8 cellular contexts compared by ENCODE assay signal in genomic region chr9:123338710-123339665, GRCh38. TPM values are rescaled to one million over a fixed set of nuclear protein-coding genes. Genes with fewer than 3 reads are reported as not detected.
A peak's percentile ranks its signal among the peaks of the same experiment; 100 is the strongest.
DNase-seq lines count a peak whose midpoint lies in the region; ATAC-seq and TF ChIP-seq lines count a peak whose summit lies in the region.

No MANE protein-coding gene starts in this region.

- TF ChIP-seq CTCF in GM13976 (IDR thresholded peaks at IDR 0.05; ENCODE audit: borderline replicate concordance, control extremely low read depth, extremely low read depth, insufficient read depth, missing control alignments) = no peak
- TF ChIP-seq CTCF in Panc1 (IDR thresholded peaks at IDR 0.05) = no peak
- no peak for TF ChIP-seq CTCF in suprapubic skin (IDR thresholded peaks at IDR 0.05)
- no peak for TF ChIP-seq CTCF in mesothelial cell of epicardium (IDR thresholded peaks at IDR 0.05; ENCODE audit: unreplicated experiment)

- DNase-seq in GM13976 (ENCODE audit: low spot score) = peak; percentile 76
- DNase-seq in Panc1 (ENCODE audit: low read depth, low spot score) = no peak
- DNase-seq in activated naive CD4-positive, alpha-beta T cell treated with anti-CD3 and anti-CD28 coated beads for 36 hours = peak; percentile 82
- no peak for DNase-seq in suprapubic skin (ENCODE audit: low spot score in 2 of 2)
- no peak for DNase-seq in hepatic stellate cell (ENCODE audit: low spot score)
- no peak for DNase-seq in mesothelial cell of epicardium (ENCODE audit: low spot score in 2 of 2, unreplicated experiment in 2 of 2)

- in situ Hi-C loops in GM13976 (cut with MboI; ENCODE audit: low sequenced_read_pairs, unreplicated experiment) (no loop called here), Panc1 (cut with HindIII; ENCODE audit: low pct_unique_long_range_greater_than_20kb, low sequenced_read_pairs) (no loop called here)

- H3K9me3 ChIP-seq in Panc1 (ENCODE audit: control insufficient read depth, insufficient read depth, low read depth, low read length) (no peaks in the 10 kb centered on the region), muscle layer of colon (ENCODE audit: low read length) (no peaks in the 10 kb centered on the region), suprapubic skin (no peaks in the 10 kb centered on the region)

- H3K9ac ChIP-seq in muscle layer of colon (ENCODE audit: low read length) = peak overlapping the region; percentile 13

- H3K27ac Mint-ChIP-seq in activated naive CD4-positive, alpha-beta T cell treated with anti-CD3 and anti-CD28 coated beads for 36 hours = peak overlapping the region; percentile 97
- no peak overlapping the region for H3K27ac Mint-ChIP-seq in mesothelial cell of epicardium

- peak overlapping the region; percentile 77 for H3K4me3 Mint-ChIP-seq in activated naive CD4-positive, alpha-beta T cell treated with anti-CD3 and anti-CD28 coated beads for 36 hours
- H3K4me3 Mint-ChIP-seq in mesothelial cell of epicardium = no peak overlapping the region

- no peaks in the 10 kb centered on the region for H3K9me3 Mint-ChIP-seq in activated naive CD4-positive, alpha-beta T cell treated with anti-CD3 and anti-CD28 coated beads for 36 hours
- no peaks in the 10 kb centered on the region for H3K9me3 Mint-ChIP-seq in mesothelial cell of epicardium

- no peaks in the 10 kb centered on the region for H3K36me3 Mint-ChIP-seq in activated naive CD4-positive, alpha-beta T cell treated with anti-CD3 and anti-CD28 coated beads for 36 hours (ENCODE audit: low read depth)
- no peaks in the 10 kb centered on the region for H3K36me3 Mint-ChIP-seq in mesothelial cell of epicardium

- H3K4me3 ChIP-seq in Panc1 (ENCODE audit: low read depth in 2 of 2, low read length in 2 of 2) (no peak overlapping the region), muscle layer of colon (ENCODE audit: low read depth in 1 of 2, low read length in 2 of 2) (peak overlapping the region in 1 of 2 donors; percentile 41), suprapubic skin (peak overlapping the region; percentile 6)

- no peak for TF ChIP-seq EP300 in suprapubic skin (IDR thresholded peaks at IDR 0.05)

- TF ChIP-seq POLR2A in suprapubic skin (IDR thresholded peaks at IDR 0.05) = no peak

- H3K4me1 ChIP-seq in Panc1 (ENCODE audit: control insufficient read depth, insufficient read depth, low read length) = peaks cover 10% of the 10 kb centered on the region
- H3K4me1 ChIP-seq in muscle layer of colon (ENCODE audit: insufficient read depth, low read length) = peaks cover 36% of the 10 kb centered on the region
- H3K4me1 ChIP-seq in suprapubic skin = peaks cover 25% of the 10 kb centered on the region

- 75% methylated on average over 32 of the region's 35 CpGs for WGBS in suprapubic skin

- H3K27ac ChIP-seq in Panc1 (ENCODE audit: low read length) (no peak overlapping the region), muscle layer of colon (ENCODE audit: low read depth, low read length) (no peak overlapping the region), suprapubic skin (no peak overlapping the region)

- H3K27me3 Mint-ChIP-seq in activated naive CD4-positive, alpha-beta T cell treated with anti-CD3 and anti-CD28 coated beads for 36 hours (ENCODE audit: low read depth) = no peaks in the 10 kb centered on the region
- no peaks in the 10 kb centered on the region for H3K27me3 Mint-ChIP-seq in mesothelial cell of epicardium (ENCODE audit: low read depth)

- BruUV-seq in Panc1 (replicated peaks; lab: Mats Ljungman, UMichigan) = no TSS peak

- CTCF ChIA-PET in Panc1 (lab: Charles Lee) = interaction anchor here (0.7 to 1.1 kb wide), 2 partner anchors 11 to 154 kb away, joined by 4 to 6 read pairs; no protein-coding TSS in a partner anchor
- CTCF ChIA-PET in activated naive CD4-positive, alpha-beta T cell treated with anti-CD3 and anti-CD28 coated beads for 36 hours (lab: Charles Lee) = interaction anchor here (0.5 to 3.5 kb wide), 8 partner anchors 8 to 114 kb away, joined by 3 to 19 read pairs (median 4); no protein-coding TSS in a partner anchor

- no peaks in the 10 kb centered on the region for H3K36me3 ChIP-seq in Panc1 (ENCODE audit: control insufficient read depth, insufficient read depth, low read length)
- H3K36me3 ChIP-seq in muscle layer of colon (ENCODE audit: insufficient read depth, low read length) = no peaks in the 10 kb centered on the region
- no peaks in the 10 kb centered on the region for H3K36me3 ChIP-seq in suprapubic skin

- peak; percentile 57 for ATAC-seq in HG02623 (IDR thresholded peaks at IDR 0.05; ENCODE audit: unreplicated experiment)
- peak; percentile 63 for ATAC-seq in Panc1

- POLR2A ChIA-PET in Panc1 (lab: Charles Lee) = no interaction called here

- peaks cover 35% of the 10 kb centered on the region for H3K4me1 Mint-ChIP-seq in activated naive CD4-positive, alpha-beta T cell treated with anti-CD3 and anti-CD28 coated beads for 36 hours (ENCODE audit: low read depth)
- H3K4me1 Mint-ChIP-seq in mesothelial cell of epicardium = peaks cover 52% of the 10 kb centered on the region

- intact Hi-C loops in Panc1 (cut with micrococcal nuclease; ENCODE audit: unreplicated experiment) = no loop called here
- intact Hi-C loops in activated naive CD4-positive, alpha-beta T cell treated with anti-CD3 and anti-CD28 coated beads for 36 hours (cut with micrococcal nuclease) = loop anchor here (1.0 to 5.0 kb wide), 6 partner anchors 17 to 512 kb away; partner anchors contain the start of genes PDCL and STRBP

- H3K27me3 ChIP-seq in Panc1 (ENCODE audit: control insufficient read depth, insufficient read depth, low read length) = no peaks in the 10 kb centered on the region
- H3K27me3 ChIP-seq in muscle layer of colon (ENCODE audit: control insufficient read depth in 1 of 2, insufficient read depth in 2 of 2, low read length in 2 of 2) = no peaks in the 10 kb centered on the region
- H3K27me3 ChIP-seq in suprapubic skin = no peaks in the 10 kb centered on the region

RNA-seq across cellular contexts. Expression of gene CRB2, which starts 17.0 kb away (rescaled TPM):
- total RNA-seq in Panc1 (2021; ENCODE audit: unreplicated experiment) (0.05 TPM), suprapubic skin (not detected), mesothelial cell of epicardium (35.1 to 43.0 TPM (median 41.0 TPM) in 3 replicates)
- not detected for polyA plus RNA-seq in Panc1 (2012; ENCODE audit: insufficient read length)
- total RNA-seq in activated naive CD4-positive, alpha-beta T cell treated with anti-CD3 and anti-CD28 coated beads for 36 hours = not detected

Comparison
In these comparisons a context has a peak if more than half of its experiments do, and no peak if none do; other contexts are left out.
1. DNase-seq: peak in GM13976 (single experiment) and activated naive CD4-positive, alpha-beta T cell treated with anti-CD3 and anti-CD28 coated beads for 36 hours (single experiment); none in Panc1 (single experiment), suprapubic skin (0 of 2), hepatic stellate cell (single experiment) and mesothelial cell of epicardium (0 of 2).
2. RNA of gene CRB2, which starts 17.0 kb away (total RNA-seq): 35.1 to 43.0 TPM in mesothelial cell of epicardium; 0.05 TPM in Panc1 (single experiment), not detected in activated naive CD4-positive, alpha-beta T cell treated with anti-CD3 and anti-CD28 coated beads for 36 hours and not detected in suprapubic skin; every median in the first group is over 10 times any median in the second.